Comparison of ENCODE assay signal across 25 cellular contexts in genomic region chr6:30855429-30856069, GRCh38. TPM values are rescaled to one million over a fixed set of nuclear protein-coding genes. Genes with fewer than 3 reads are reported as not detected.
DNase-seq lines count a peak whose midpoint lies in the region; ATAC-seq, FAIRE-seq and TF ChIP-seq lines count a peak whose summit lies in the region.
"Had no signal": no experiment of that assay in that cellular context is flagged by ENCODE, and none has a peak within 500 bp of the region (broad histone marks: within the 10 kb centered on the region; RNA-seq: fewer than 3 reads in every experiment).

No MANE protein-coding gene starts in this region.

- ATAC-seq in upper lobe of right lung: no peak
- ATAC-seq in stimulated activated memory B cell treated with anti-CD40 and anti-IgM and Interleukin-4, amounts not matched to agents 10 μg/mL and 1 μg/mL and 100 μg/mL, for 72 hours: no peak
- ATAC-seq: CD8-positive, alpha-beta T cell had no signal

- no peaks in the 10 kb centered on the region for H3K23me2 ChIP-seq in H1 (ENCODE audit: low read depth, low read length)

- H3K4ac ChIP-seq in H1 (replicated peaks; ENCODE audit: insufficient read length, low read depth, low read length): no peak overlapping the region

- TF ChIP-seq POLR2A in H1 (IDR thresholded peaks at IDR 0.05; ENCODE audit: control extremely low read depth in 1 of 2, low read depth in 2 of 2, low read length in 2 of 2): no peak
- TF ChIP-seq POLR2A in transverse colon (IDR thresholded peaks at IDR 0.05): no peak

- TF ChIP-seq CTCF in GM13976 (IDR thresholded peaks at IDR 0.05; ENCODE audit: borderline replicate concordance, control extremely low read depth, extremely low read depth, insufficient read depth, missing control alignments) (no peak), H1 (IDR thresholded peaks at IDR 0.05; ENCODE audit: control extremely low read depth in 1 of 3, insufficient read depth in 1 of 3, low read depth in 1 of 3, low read length in 3 of 3) (no peak), nephron (IDR thresholded peaks at IDR 0.05; ENCODE audit: unreplicated experiment in 3 of 3) (no peak), transverse colon (IDR thresholded peaks at IDR 0.05) (no peak), upper lobe of right lung (IDR thresholded peaks at IDR 0.05) (no peak)

- no peaks in the 10 kb centered on the region for H3K79me1 ChIP-seq in H1 (ENCODE audit: low read depth, low read length)

- H2AFZ ChIP-seq in H1 (ENCODE audit: low read length): peak overlapping the region; percentile 81; the same call in 1 of the 2 replicates

- H3K27ac ChIP-seq in H1 (ENCODE audit: low read depth, low read length): no peak overlapping the region
- H3K27ac ChIP-seq in transverse colon: no peak overlapping the region
- H3K27ac ChIP-seq in upper lobe of right lung: no peak overlapping the region
- H3K27ac ChIP-seq: KMS-11, SJSA1 had no signal

- H3K4me1 ChIP-seq in H1 (replicated peaks in 1 of 4; ENCODE audit: control insufficient read depth in 3 of 4, insufficient read depth in 4 of 4, low read length in 3 of 4): peaks cover 0 to 3% (median 2%) of the 10 kb centered on the region in 4 experiments; a peak in 2 of 7 replicates
- peaks cover 0 to 8% (median 4%) of the 10 kb centered on the region in 4 donors for H3K4me1 ChIP-seq in transverse colon
- H3K4me1 ChIP-seq in upper lobe of right lung: no peaks in the 10 kb centered on the region
- H3K4me1 ChIP-seq: SJSA1 had no signal

- H2BK120ac ChIP-seq in H1 (replicated peaks; ENCODE audit: low read depth, low read length): no peak overlapping the region

- H3K4me1 Mint-ChIP-seq in nephron: peaks cover 17% of the 10 kb centered on the region
- H3K4me1 Mint-ChIP-seq in activated CD4-positive, alpha-beta memory T cell treated with anti-CD3 and anti-CD28 coated beads for 36 hours (ENCODE audit: low read depth): no peaks in the 10 kb centered on the region
- no peaks in the 10 kb centered on the region for H3K4me1 Mint-ChIP-seq in stimulated activated memory B cell treated with anti-CD40 and anti-IgM and Interleukin-4, amounts not matched to agents 10 μg/mL and 1 μg/mL and 100 μg/mL, for 72 hours

- no peak overlapping the region for H2BK12ac ChIP-seq in H1 (ENCODE audit: low read depth, low read length)

- FAIRE-seq in H1 (lab: Jason Lieb, UNC): no peak
- FAIRE-seq: GM12892, GM18507, GM19239, RCC 7860 had no signal

- H3K18ac ChIP-seq in H1 (ENCODE audit: extremely low read depth, low read length): no peak overlapping the region

- H3K27me3 Mint-ChIP-seq in nephron (ENCODE audit: low read depth): peaks cover 4% of the 10 kb centered on the region
- no peaks in the 10 kb centered on the region for H3K27me3 Mint-ChIP-seq in activated CD4-positive, alpha-beta memory T cell treated with anti-CD3 and anti-CD28 coated beads for 36 hours
- H3K27me3 Mint-ChIP-seq in stimulated activated memory B cell treated with anti-CD40 and anti-IgM and Interleukin-4, amounts not matched to agents 10 μg/mL and 1 μg/mL and 100 μg/mL, for 72 hours: peaks cover 18% of the 10 kb centered on the region

- H3K23ac ChIP-seq in H1 (ENCODE audit: insufficient read length): no peak overlapping the region

- no peak overlapping the region for H2BK15ac ChIP-seq in H1 (ENCODE audit: low read length)

- peaks cover 29% of the 10 kb centered on the region for H3K9me3 Mint-ChIP-seq in nephron
- H3K9me3 Mint-ChIP-seq in activated CD4-positive, alpha-beta memory T cell treated with anti-CD3 and anti-CD28 coated beads for 36 hours: peaks cover 37% of the 10 kb centered on the region
- peaks cover 13% of the 10 kb centered on the region for H3K9me3 Mint-ChIP-seq in stimulated activated memory B cell treated with anti-CD40 and anti-IgM and Interleukin-4, amounts not matched to agents 10 μg/mL and 1 μg/mL and 100 μg/mL, for 72 hours

- no peaks in the 10 kb centered on the region for H3K79me2 ChIP-seq in H1 (ENCODE audit: control insufficient read depth in 1 of 2, insufficient read depth in 2 of 2, low read length in 2 of 2)

- DNase-seq in GM13976 (ENCODE audit: low spot score) (peak; percentile 4), H1 (ENCODE audit: low read depth in 1 of 2, low spot score in 2 of 2) (no peak), transverse colon (peak; percentile 26), upper lobe of right lung (no peak)
- no peak for DNase-seq in activated CD4-positive, alpha-beta memory T cell treated with anti-CD3 and anti-CD28 coated beads for 36 hours
- DNase-seq: ACHN; C1 segment of cervical spinal cord; Calu3; CD8-positive, alpha-beta T cell; DMS153; H9; HFFc6; NCI-H1105 treated with DMSO at 0.1 percent for 48 hours; NCI-H2029 treated with DMSO at 0.1 percent for 48 hours; NCI-H345; NCI-H524; OCI-M1 had no signal

- no peak overlapping the region for H4K5ac ChIP-seq in H1 (ENCODE audit: insufficient read length, low read depth, low read length)

- no peak overlapping the region for H3K56ac ChIP-seq in H1 (replicated peaks; ENCODE audit: insufficient read length, low read depth, low read length)

- CTCF ChIA-PET in H1 (lab: Charles Lee; ENCODE audit: partially characterized antibody): interaction anchor here (0.9 to 3.1 kb wide), 4 partner anchors 11 to 52 kb away, joined by 3 to 14 read pairs (median 10); no protein-coding TSS in a partner anchor
- CTCF ChIA-PET in activated CD4-positive, alpha-beta memory T cell treated with anti-CD3 and anti-CD28 coated beads for 36 hours (lab: Charles Lee): interaction anchor here (1.1 to 1.2 kb wide), 2 partner anchors 27 to 232 kb away, joined by 3 read pairs; no protein-coding TSS in a partner anchor

- no peak for TF ChIP-seq RAD21 in H1 (IDR thresholded peaks at IDR 0.05 in 1 of 2, conservative IDR thresholded peaks at IDR 0.05 in 1 of 2; ENCODE audit: low read depth in 2 of 2, low read length in 2 of 2)

- no peak overlapping the region for H3K4me2 ChIP-seq in H1 (ENCODE audit: insufficient read depth in 1 of 2, low read depth in 2 of 2, low read length in 2 of 2)
- H3K4me2 ChIP-seq: KMS-11 had no signal

- H4K8ac ChIP-seq in H1 (ENCODE audit: extremely low read depth, insufficient read depth, low read length): no peak overlapping the region

- H3K27me3 ChIP-seq in H1 (replicated peaks in 1 of 4; ENCODE audit: control insufficient read depth in 3 of 4, extremely low read depth in 1 of 4, insufficient read depth in 3 of 4, low read length in 3 of 4): no peaks in the 10 kb centered on the region
- H3K27me3 ChIP-seq in transverse colon: no peaks in the 10 kb centered on the region
- no peaks in the 10 kb centered on the region for H3K27me3 ChIP-seq in upper lobe of right lung
- H3K27me3 ChIP-seq: SJSA1 had no signal

- no peaks in the 10 kb centered on the region for H4K20me1 ChIP-seq in H1 (replicated peaks in 1 of 2; ENCODE audit: control insufficient read depth in 1 of 2, insufficient read depth in 2 of 2, low read length in 2 of 2)

- intact Hi-C loops in transverse colon (cut with DNase I; ENCODE audit: low total_unique reads): no loop called here
- intact Hi-C loops in activated CD4-positive, alpha-beta memory T cell treated with anti-CD3 and anti-CD28 coated beads for 36 hours (cut with micrococcal nuclease): no loop called here
- intact Hi-C loops in upper lobe of right lung (cut with DNase I): no loop called here

- in situ Hi-C loops in GM13976 (cut with MboI; ENCODE audit: low sequenced_read_pairs, unreplicated experiment) (no loop called here), transverse colon (cut with MboI; ENCODE audit: low pct_ligation_motif_present in 1 of 4, low pct_unique_long_range_greater_than_20kb in 1 of 4, low sequenced_read_pairs in 3 of 4) (no loop called here)

- H3K36me3 Mint-ChIP-seq in nephron (ENCODE audit: low read depth): peaks cover 8% of the 10 kb centered on the region
- peaks cover 2% of the 10 kb centered on the region for H3K36me3 Mint-ChIP-seq in activated CD4-positive, alpha-beta memory T cell treated with anti-CD3 and anti-CD28 coated beads for 36 hours
- peaks cover 5% of the 10 kb centered on the region for H3K36me3 Mint-ChIP-seq in stimulated activated memory B cell treated with anti-CD40 and anti-IgM and Interleukin-4, amounts not matched to agents 10 μg/mL and 1 μg/mL and 100 μg/mL, for 72 hours

- no peak overlapping the region for H3K4me3 Mint-ChIP-seq in nephron
- H3K4me3 Mint-ChIP-seq in activated CD4-positive, alpha-beta memory T cell treated with anti-CD3 and anti-CD28 coated beads for 36 hours: no peak overlapping the region
- no peak overlapping the region for H3K4me3 Mint-ChIP-seq in stimulated activated memory B cell treated with anti-CD40 and anti-IgM and Interleukin-4, amounts not matched to agents 10 μg/mL and 1 μg/mL and 100 μg/mL, for 72 hours
- H3K4me3 Mint-ChIP-seq: CD8-positive, alpha-beta T cell; H9; HFFc6 had no signal

- H3K14ac ChIP-seq in H1 (ENCODE audit: insufficient read length): no peak overlapping the region

- H3K36me3 ChIP-seq in H1 (ENCODE audit: control insufficient read depth in 2 of 4, insufficient read depth in 4 of 4, low read length in 3 of 4) (no peaks in the 10 kb centered on the region; a peak in 1 of 8 replicates), transverse colon (no peaks in the 10 kb centered on the region), upper lobe of right lung (no peaks in the 10 kb centered on the region)
- H3K36me3 ChIP-seq: SJSA1 had no signal

- H3K4me3 ChIP-seq in H1 (ENCODE audit: extremely low read depth in 1 of 4, insufficient read depth in 2 of 4, low read depth in 3 of 4, low read length in 4 of 4) (no peak overlapping the region), transverse colon (no peak overlapping the region), upper lobe of right lung (no peak overlapping the region)
- H3K4me3 ChIP-seq: SJSA1 had no signal

- no peak overlapping the region for H4K91ac ChIP-seq in H1 (replicated peaks; ENCODE audit: insufficient read length, low read length)

- no peak for TF ChIP-seq EP300 in H1 (IDR thresholded peaks at IDR 0.05; ENCODE audit: borderline replicate concordance in 1 of 2, low read depth in 2 of 2, low read length in 2 of 2)
- no peak for TF ChIP-seq EP300 in transverse colon (IDR thresholded peaks at IDR 0.05; ENCODE audit: low read depth)

- POLR2A ChIA-PET in H1 (lab: Charles Lee; ENCODE audit: partially characterized antibody): interaction anchor here (1.1 to 3.6 kb wide), 2 partner anchors 12 to 25 kb away, joined by 4 to 23 read pairs; no protein-coding TSS in a partner anchor
- POLR2A ChIA-PET in activated CD4-positive, alpha-beta memory T cell treated with anti-CD3 and anti-CD28 coated beads for 36 hours (lab: Charles Lee): no interaction called here

- peak overlapping the region; percentile 73; the same call in 1 of the 2 replicates for H2BK20ac ChIP-seq in H1 (ENCODE audit: low read length)

- H3K27ac Mint-ChIP-seq in nephron: peak overlapping the region; percentile 4 to 73 (median 26)
- H3K27ac Mint-ChIP-seq in activated CD4-positive, alpha-beta memory T cell treated with anti-CD3 and anti-CD28 coated beads for 36 hours: no peak overlapping the region
- H3K27ac Mint-ChIP-seq in stimulated activated memory B cell treated with anti-CD40 and anti-IgM and Interleukin-4, amounts not matched to agents 10 μg/mL and 1 μg/mL and 100 μg/mL, for 72 hours: no peak overlapping the region
- H3K27ac Mint-ChIP-seq: CD8-positive, alpha-beta T cell; H9; HFFc6 had no signal

- H3K9me3 ChIP-seq in H1 (ENCODE audit: insufficient read depth in 2 of 2, low read depth in 1 of 2, low read length in 1 of 2): peaks cover 31 to 40% of the 10 kb centered on the region in 2 experiments
- peaks cover 0 to 3% of the 10 kb centered on the region in 2 donors for H3K9me3 ChIP-seq in transverse colon
- no peaks in the 10 kb centered on the region for H3K9me3 ChIP-seq in upper lobe of right lung

- WGBS in H1 (ENCODE audit: extremely low coverage in 1 of 2, insufficient coverage in 1 of 2, insufficient read length in 1 of 2, insufficient replicate concordance in 2 of 2, low coverage in 1 of 2, low lambda C conversion rate in 2 of 2, missing lambda C conversion rate in 1 of 2), 2 experiments: 87% methylated on average over 6 of the region's 6 CpGs; no CpG with 5 or more reads in 1 of the 2 experiments
- WGBS in transverse colon (ENCODE audit: low coverage in 1 of 2), 2 donors: 50 to 56% methylated on average over 2 to 6 of the region's 6 CpGs

- no peak overlapping the region for H3K9ac ChIP-seq in H1 (replicated peaks in 1 of 4; ENCODE audit: extremely low read depth in 1 of 4, low read depth in 3 of 4, low read length in 3 of 4)
- H3K9ac ChIP-seq: KMS-11 had no signal

- H2AK5ac ChIP-seq in H1 (ENCODE audit: low read depth, low read length): no peak overlapping the region

- 0 out of 2 replicates have a peak overlapping the region, but pooled peaks have one; percentile 4 for H2BK5ac ChIP-seq in H1 (ENCODE audit: low read depth, low read length)

RNA-seq across cellular contexts. Expression of gene DDR1, which starts 28.8 kb away (rescaled TPM):
- total RNA-seq in H1 (2021; fragmentation: NEBNext Ultra II Directional; extraction: Animal tissue kit (Norgen Biotek cat#: 25700)): 181 and 182 TPM in 2 replicates
- polyA plus RNA-seq in H1 (2011; rRNA removed): 99.4 and 134 TPM in 2 replicates
- polyA plus RNA-seq in H1 (2011; cell fraction: cytosol; rRNA removed): 110 TPM
- 240 TPM for polyA plus RNA-seq in H1 (2011; cell fraction: nucleus; rRNA removed)
- polyA plus RNA-seq in H1 (2012, experiment 1 of 2): 139 to 201 TPM (median 179 TPM) in 4 replicates
- polyA plus RNA-seq in H1 (2012, experiment 2 of 2): 146 TPM
- 128 TPM for polyA plus RNA-seq in H1 (2013, experiment 1 of 2)
- 135 TPM for polyA plus RNA-seq in H1 (2013, experiment 2 of 2)
- polyA minus RNA-seq in H1 (2011; rRNA and poly(A)+ RNA removed): 116 and 120 TPM in 2 replicates
- 196 TPM for polyA minus RNA-seq in H1 (2011; cell fraction: cytosol; rRNA and poly(A)+ RNA removed)
- polyA minus RNA-seq in H1 (2011; cell fraction: nucleus; rRNA and poly(A)+ RNA removed): 121 TPM
- total RNA-seq in transverse colon (100 to 1,000 TPM; 149 to 322 (median 230) TPM), upper lobe of right lung (102 TPM)
- total RNA-seq in activated CD4-positive, alpha-beta memory T cell treated with anti-CD3 and anti-CD28 coated beads for 36 hours: 1 to 10 TPM; 8.1 to 8.7 TPM

RNA-seq across cellular contexts. Expression of gene GTF2H4, which starts 52.5 kb away (rescaled TPM):
- total RNA-seq in H1 (2021; fragmentation: NEBNext Ultra II Directional; extraction: Animal tissue kit (Norgen Biotek cat#: 25700)): 49.5 and 53.4 TPM in 2 replicates
- 42.3 and 46.2 TPM in 2 replicates for polyA plus RNA-seq in H1 (2011; rRNA removed)
- polyA plus RNA-seq in H1 (2011; cell fraction: cytosol; rRNA removed): 42.7 TPM
- polyA plus RNA-seq in H1 (2011; cell fraction: nucleus; rRNA removed): 147 TPM
- polyA plus RNA-seq in H1 (2012, experiment 1 of 2): 36.6 to 48.0 TPM (median 43.7 TPM) in 4 replicates
- 81.6 TPM for polyA plus RNA-seq in H1 (2012, experiment 2 of 2)
- polyA plus RNA-seq in H1 (2013, experiment 1 of 2): 42.6 TPM
- polyA plus RNA-seq in H1 (2013, experiment 2 of 2): 40.8 TPM
- 27.0 and 29.0 TPM in 2 replicates for polyA minus RNA-seq in H1 (2011; rRNA and poly(A)+ RNA removed)
- polyA minus RNA-seq in H1 (2011; cell fraction: cytosol; rRNA and poly(A)+ RNA removed): 13.8 TPM
- 39.6 TPM for polyA minus RNA-seq in H1 (2011; cell fraction: nucleus; rRNA and poly(A)+ RNA removed)
- total RNA-seq in transverse colon (10 to 100 TPM in 1 of 4 donors, 1 to 10 TPM in 3; 2.0 to 44.5 (median 6.8) TPM), upper lobe of right lung (44.6 TPM)
- total RNA-seq in activated CD4-positive, alpha-beta memory T cell treated with anti-CD3 and anti-CD28 coated beads for 36 hours: 10 to 100 TPM; 35.2 to 39.2 TPM

RNA-seq across cellular contexts. Expression of gene VARS2, which starts 58.5 kb away (rescaled TPM):
- total RNA-seq in H1 (2021; fragmentation: NEBNext Ultra II Directional; extraction: Animal tissue kit (Norgen Biotek cat#: 25700)): 41.2 and 47.7 TPM in 2 replicates
- 26.8 and 34.8 TPM in 2 replicates for polyA plus RNA-seq in H1 (2011; rRNA removed)
- polyA plus RNA-seq in H1 (2011; cell fraction: cytosol; rRNA removed): 36.0 TPM
- 180 TPM for polyA plus RNA-seq in H1 (2011; cell fraction: nucleus; rRNA removed)
- polyA plus RNA-seq in H1 (2012, experiment 1 of 2): 20.8 to 48.2 TPM (median 43.6 TPM) in 4 replicates
- polyA plus RNA-seq in H1 (2012, experiment 2 of 2): 31.4 TPM
- polyA plus RNA-seq in H1 (2013, experiment 1 of 2): 25.2 TPM
- 23.4 TPM for polyA plus RNA-seq in H1 (2013, experiment 2 of 2)
- polyA minus RNA-seq in H1 (2011; rRNA and poly(A)+ RNA removed): 34.0 and 41.2 TPM in 2 replicates
- polyA minus RNA-seq in H1 (2011; cell fraction: cytosol; rRNA and poly(A)+ RNA removed): 25.2 TPM
- polyA minus RNA-seq in H1 (2011; cell fraction: nucleus; rRNA and poly(A)+ RNA removed): 32.4 TPM
- total RNA-seq in transverse colon (10 to 100 TPM; 13.1 to 64.7 (median 25.8) TPM), upper lobe of right lung (28.7 TPM)
- 10 to 100 TPM; 56.9 to 68.9 TPM for total RNA-seq in activated CD4-positive, alpha-beta memory T cell treated with anti-CD3 and anti-CD28 coated beads for 36 hours

Comparison
In these comparisons a context has a peak if more than half of its experiments do, and no peak if none do; other contexts are left out.
1. DNase-seq: peak in GM13976 (single experiment) and transverse colon (single experiment); none in H1 (0 of 2), activated CD4-positive, alpha-beta memory T cell treated with anti-CD3 and anti-CD28 coated beads for 36 hours (single experiment) and upper lobe of right lung (single experiment).
2. H3K27ac Mint-ChIP-seq: peak in nephron (3 of 3); none in activated CD4-positive, alpha-beta memory T cell treated with anti-CD3 and anti-CD28 coated beads for 36 hours (single experiment) and stimulated activated memory B cell treated with anti-CD40 and anti-IgM and Interleukin-4, amounts not matched to agents 10 μg/mL and 1 μg/mL and 100 μg/mL, for 72 hours (single experiment).
3. RNA of gene DDR1, which starts 28.8 kb away (total RNA-seq): 149 to 322 TPM in transverse colon, 181 to 182 TPM in H1 and 102 TPM in upper lobe of right lung (single experiment); 8.1 to 8.7 TPM in activated CD4-positive, alpha-beta memory T cell treated with anti-CD3 and anti-CD28 coated beads for 36 hours; every median in the first group is over 10 times any median in the second.